In genomic region chrX:54920610-54921426, GRCh38 we compare ENCODE assay signal across 8 cellular contexts. TPM values are rescaled to one million over a fixed set of nuclear protein-coding genes. Genes with fewer than 3 reads are reported as not detected.
DNase-seq lines count a peak whose midpoint lies in the region; ATAC-seq and TF ChIP-seq lines count a peak whose summit lies in the region.

Gene TRO (plus strand): TSS chrX:54920824. CDS start chrX:54922247, 1,423 bp downstream.

- POLR2A ChIA-PET in OCI-LY7 (lab: Charles Lee): no interaction called here

- peak within 1 kb of the TSS; percentile 64; the same call in 1 of the 2 replicates for H2AFZ ChIP-seq in OCI-LY7 (ENCODE audit: low read length)

- peaks cover 16% of the 10 kb centered on the region in 2 donors for H3K4me1 Mint-ChIP-seq in effector memory CD8-positive, alpha-beta T cell (ENCODE audit: low read depth in 2 of 2)

- H3K27me3 ChIP-seq in BE2C: no peaks in the 10 kb centered on the region
- no peaks in the 10 kb centered on the region for H3K27me3 ChIP-seq in mucosa of stomach (ENCODE audit: control insufficient read depth, insufficient read depth, low read length)
- no peaks in the 10 kb centered on the region for H3K27me3 ChIP-seq in upper lobe of right lung

- H3K4me3 ChIP-seq in BE2C (ENCODE audit: low read depth, low read length): peak within 1 kb of the TSS; percentile 86
- peak within 1 kb of the TSS; percentile 31 for H3K4me3 ChIP-seq in OCI-LY7 (ENCODE audit: low read depth, low read length, poor library complexity, severe bottlenecking)
- H3K4me3 ChIP-seq in mucosa of stomach (ENCODE audit: low read length): peak within 1 kb of the TSS; percentile 11
- peak within 1 kb of the TSS; percentile 48 for H3K4me3 ChIP-seq in upper lobe of right lung

- peak within 1 kb of the TSS; percentile 89 for H3K4me3 Mint-ChIP-seq in effector memory CD8-positive, alpha-beta T cell

- no peaks in the 10 kb centered on the region for H3K36me3 Mint-ChIP-seq in effector memory CD8-positive, alpha-beta T cell (ENCODE audit: insufficient read depth)

- peak within 1 kb of the TSS; percentile 55 for H3K4me2 ChIP-seq in OCI-LY7 (ENCODE audit: low read length)

- no peak within 1 kb of the TSS for H3K27ac ChIP-seq in OCI-LY7 (ENCODE audit: low read depth, low read length, poor library complexity, severe bottlenecking)
- H3K27ac ChIP-seq in upper lobe of right lung: no peak within 1 kb of the TSS

- H3K9me2 ChIP-seq in OCI-LY7 (ENCODE audit: insufficient read depth, low read length): no peaks in the 10 kb centered on the region

- intact Hi-C loops in OCI-LY7 (cut with micrococcal nuclease; ENCODE audit: unreplicated experiment): no loop called here
- intact Hi-C loops in upper lobe of right lung (cut with DNase I): no loop called here

- CTCF ChIA-PET in OCI-LY7 (lab: Charles Lee; ENCODE audit: unreplicated experiment): no interaction called here

- TF ChIP-seq CTCF in BE2C (IDR thresholded peaks at IDR 0.05; ENCODE audit: low read depth, low read length) (peak; percentile 45), OCI-LY7 (conservative IDR thresholded peaks at IDR 0.05; ENCODE audit: low read length) (no peak), upper lobe of right lung (IDR thresholded peaks at IDR 0.05) (no peak)

- peak within 1 kb of the TSS; percentile 7 for H3K9ac ChIP-seq in mucosa of stomach (ENCODE audit: low read length)

- H3K79me2 ChIP-seq in OCI-LY7 (ENCODE audit: insufficient read depth, low read depth, low read length): no peaks in the 10 kb centered on the region

- H3K27me3 Mint-ChIP-seq in effector memory CD8-positive, alpha-beta T cell: peaks cover 12 to 18% of the 10 kb centered on the region in 2 donors

- no peaks in the 10 kb centered on the region for H3K36me3 ChIP-seq in BE2C
- H3K36me3 ChIP-seq in OCI-LY7 (ENCODE audit: insufficient read depth, low read length): no peaks in the 10 kb centered on the region
- no peaks in the 10 kb centered on the region for H3K36me3 ChIP-seq in mucosa of stomach (ENCODE audit: control insufficient read depth, insufficient read depth, low read length)
- no peaks in the 10 kb centered on the region for H3K36me3 ChIP-seq in upper lobe of right lung

- H3K9me3 ChIP-seq in BE2C (no peaks in the 10 kb centered on the region), OCI-LY7 (ENCODE audit: low read length) (no peaks in the 10 kb centered on the region), mucosa of stomach (ENCODE audit: control insufficient read depth, low read length) (no peaks in the 10 kb centered on the region), upper lobe of right lung (no peaks in the 10 kb centered on the region)

- H4K20me1 ChIP-seq in OCI-LY7 (ENCODE audit: insufficient read depth, low read length): no peaks in the 10 kb centered on the region

- ATAC-seq in GM21619 (IDR thresholded peaks at IDR 0.05; ENCODE audit: unreplicated experiment): peak; percentile 25
- ATAC-seq in effector memory CD8-positive, alpha-beta T cell (replicated peaks): peak; percentile 24
- ATAC-seq in upper lobe of right lung: no peak
- no peak for ATAC-seq in HG03439 (IDR thresholded peaks at IDR 0.05; ENCODE audit: unreplicated experiment)

- BruUV-seq in OCI-LY7 (replicated peaks; lab: Mats Ljungman, UMichigan): no TSS peak

- peak; percentile 50 for DNase-seq in BE2C
- no peak for DNase-seq in OCI-LY7 (ENCODE audit: low spot score)
- no peak for DNase-seq in effector memory CD8-positive, alpha-beta T cell
- DNase-seq in upper lobe of right lung: no peak
- DNase-seq in SKM-1 treated with dmso at 0.1 percent for 144 hours (lab: John Stamatoyannopoulos, UW; ENCODE audit: unreplicated experiment): no peak

- peak within 1 kb of the TSS; percentile 59 to 94 for H3K27ac Mint-ChIP-seq in effector memory CD8-positive, alpha-beta T cell

- peaks cover 0 to 1% of the 10 kb centered on the region in 2 donors for H3K9me3 Mint-ChIP-seq in effector memory CD8-positive, alpha-beta T cell

- no peaks in the 10 kb centered on the region for H3K4me1 ChIP-seq in BE2C
- no peaks in the 10 kb centered on the region for H3K4me1 ChIP-seq in OCI-LY7 (ENCODE audit: insufficient read depth, low read length, poor library complexity, severe bottlenecking)
- no peaks in the 10 kb centered on the region for H3K4me1 ChIP-seq in mucosa of stomach (ENCODE audit: control insufficient read depth, insufficient read depth, low read length)
- no peaks in the 10 kb centered on the region for H3K4me1 ChIP-seq in upper lobe of right lung

RNA-seq across cellular contexts. Expression of gene TRO, which starts in this region (rescaled TPM):
- polyA plus RNA-seq in BE2C (2012; ENCODE audit: insufficient read depth, insufficient read length, low read depth): 10.6 TPM
- total RNA-seq in OCI-LY7 (2014; rRNA removed; shearing (Covaris generic)): 0.36 and 0.54 TPM in 2 replicates
- total RNA-seq in OCI-LY7 (2022) (0.30 TPM in 1 of 2 replicates, not detected in the other), upper lobe of right lung (2.7 TPM)

Comparison
In these comparisons a context has a peak if more than half of its experiments do, and no peak if none do; other contexts are left out.
1. H3K4me3 ChIP-seq: peak in every context shown above with its lines; median percentile 86 in BE2C; 48 in upper lobe of right lung; 31 in OCI-LY7; 11 in mucosa of stomach.
2. ATAC-seq: peak in GM21619 (single experiment) and effector memory CD8-positive, alpha-beta T cell (single experiment); none in upper lobe of right lung (single experiment) and HG03439 (single experiment).